Comparison of ENCODE assay signal across 27 cellular contexts in the genomic region with DNA sequence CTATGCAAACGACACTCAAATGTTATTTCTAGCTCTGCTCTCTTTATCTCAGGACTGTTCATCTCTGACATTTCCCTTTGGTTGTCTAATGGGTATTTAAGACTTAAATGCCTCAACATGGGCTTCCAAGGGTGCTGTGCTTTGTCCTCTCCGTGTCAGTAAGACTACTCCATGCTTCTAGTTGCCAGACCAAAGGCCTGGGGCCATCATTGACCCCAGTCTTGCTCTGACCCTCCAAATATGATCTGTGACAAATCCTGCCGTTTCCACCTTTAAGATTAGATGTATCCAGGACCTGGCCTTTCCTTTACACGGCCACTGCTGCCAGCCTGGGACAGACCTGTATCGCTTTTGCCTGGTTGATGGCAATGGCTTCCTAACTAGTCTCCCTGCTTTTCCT.
"Had no signal": no experiment of that assay in that cellular context is flagged by ENCODE, and none has a peak within 500 bp of the region (broad histone marks: within the 10 kb centered on the region; RNA-seq: fewer than 3 reads in every experiment).

No MANE protein-coding gene starts in this region.

- H3K27ac Mint-ChIP-seq: mesothelial cell of epicardium; natural killer cell treated with Interleukin-12 subunit alpha and Interleukin-12 subunit beta and Interleukin-15 and Interleukin-18, amount 100 ng/mL, for 72 hours; stimulated activated effector memory CD8-positive, alpha-beta T cell treated with anti-CD3 and anti-CD28 coated beads, Interleukin-12 subunit alpha, Interleukin-12 subunit beta, amount 100 ng/mL, for 72 hours; stimulated activated naive CD8-positive, alpha-beta T cell treated with anti-CD3 and anti-CD28 coated beads, Interleukin-15, Interleukin-2, amounts not matched to agents 100 ng/mL and 50 ng/mL, for 24 hours had no signal

- H3K27me3 ChIP-seq: left lung, pancreas, spleen, tibial nerve, upper lobe of right lung had no signal

- H3K36me3 Mint-ChIP-seq: mesothelial cell of epicardium; naive B cell; natural killer cell treated with Interleukin-12 subunit alpha and Interleukin-12 subunit beta and Interleukin-15 and Interleukin-18, amount 100 ng/mL, for 72 hours; stimulated activated effector memory CD8-positive, alpha-beta T cell treated with anti-CD3 and anti-CD28 coated beads, Interleukin-12 subunit alpha, Interleukin-12 subunit beta, amount 100 ng/mL, for 72 hours had no signal

- H3K4me1 ChIP-seq: left lung, lower lobe of right lung, pancreas, prostate gland, spleen, upper lobe of right lung had no signal

- H3K9me3 ChIP-seq: left lung, lower lobe of right lung, pancreas, prostate gland, spleen, tibial nerve, upper lobe of right lung had no signal

- DNase-seq: head of caudate nucleus; hippocampal formation; kidney; left colon; left lung; lower lobe of right lung; mammary epithelial cell; mesenchymal stem cell; naive B cell; nucleus accumbens; pancreas; posterior cingulate gyrus; retina; right cardiac atrium; spleen; stimulated activated CD4-positive, alpha-beta T cell treated with anti-CD3 and anti-CD28 coated beads, Interleukin-4, amount 100 ng/mL, for 24 hours; stimulated activated naive CD4-positive, alpha-beta T cell; upper lobe of right lung had no signal

- H3K9me3 Mint-ChIP-seq: mesothelial cell of epicardium; naive B cell; natural killer cell treated with Interleukin-12 subunit alpha and Interleukin-12 subunit beta and Interleukin-15 and Interleukin-18, amount 100 ng/mL, for 72 hours; neural crest cell; stimulated activated effector memory CD8-positive, alpha-beta T cell treated with anti-CD3 and anti-CD28 coated beads, Interleukin-12 subunit alpha, Interleukin-12 subunit beta, amount 100 ng/mL, for 72 hours; stimulated activated naive CD8-positive, alpha-beta T cell treated with anti-CD3 and anti-CD28 coated beads, Interleukin-15, Interleukin-2, amounts not matched to agents 100 ng/mL and 50 ng/mL, for 24 hours had no signal

- H3K36me3 ChIP-seq: left lung, lower lobe of right lung, pancreas, prostate gland, spleen, tibial nerve, upper lobe of right lung had no signal

- H3K4me3 Mint-ChIP-seq: mesothelial cell of epicardium; naive B cell; natural killer cell treated with Interleukin-12 subunit alpha and Interleukin-12 subunit beta and Interleukin-15 and Interleukin-18, amount 100 ng/mL, for 72 hours; neural crest cell; stimulated activated effector memory CD8-positive, alpha-beta T cell treated with anti-CD3 and anti-CD28 coated beads, Interleukin-12 subunit alpha, Interleukin-12 subunit beta, amount 100 ng/mL, for 72 hours; stimulated activated naive CD8-positive, alpha-beta T cell treated with anti-CD3 and anti-CD28 coated beads, Interleukin-15, Interleukin-2, amounts not matched to agents 100 ng/mL and 50 ng/mL, for 24 hours had no signal

- H3K27ac ChIP-seq: left lung, lower lobe of right lung, pancreas, prostate gland, skin epidermis, spleen, tibial nerve, upper lobe of right lung had no signal

- ATAC-seq: left colon; left lung; lower lobe of right lung; natural killer cell treated with Interleukin-12 subunit alpha and Interleukin-12 subunit beta and Interleukin-15 and Interleukin-18, amount 100 ng/mL, for 72 hours; pancreas; right cardiac atrium; sciatic nerve; stimulated activated effector memory CD8-positive, alpha-beta T cell treated with anti-CD3 and anti-CD28 coated beads, Interleukin-12 subunit alpha, Interleukin-12 subunit beta, amount 100 ng/mL, for 72 hours; upper lobe of right lung had no signal

- H3K4me3 ChIP-seq: left lung, lower lobe of right lung, pancreas, prostate gland, skin epidermis, spleen, tibial nerve, upper lobe of right lung had no signal

- H3K27me3 Mint-ChIP-seq: natural killer cell treated with Interleukin-12 subunit alpha and Interleukin-12 subunit beta and Interleukin-15 and Interleukin-18, amount 100 ng/mL, for 72 hours; stimulated activated naive CD8-positive, alpha-beta T cell treated with anti-CD3 and anti-CD28 coated beads, Interleukin-15, Interleukin-2, amounts not matched to agents 100 ng/mL and 50 ng/mL, for 24 hours had no signal
